1 cellular context compared by ENCODE assay signal in the genomic region with DNA sequence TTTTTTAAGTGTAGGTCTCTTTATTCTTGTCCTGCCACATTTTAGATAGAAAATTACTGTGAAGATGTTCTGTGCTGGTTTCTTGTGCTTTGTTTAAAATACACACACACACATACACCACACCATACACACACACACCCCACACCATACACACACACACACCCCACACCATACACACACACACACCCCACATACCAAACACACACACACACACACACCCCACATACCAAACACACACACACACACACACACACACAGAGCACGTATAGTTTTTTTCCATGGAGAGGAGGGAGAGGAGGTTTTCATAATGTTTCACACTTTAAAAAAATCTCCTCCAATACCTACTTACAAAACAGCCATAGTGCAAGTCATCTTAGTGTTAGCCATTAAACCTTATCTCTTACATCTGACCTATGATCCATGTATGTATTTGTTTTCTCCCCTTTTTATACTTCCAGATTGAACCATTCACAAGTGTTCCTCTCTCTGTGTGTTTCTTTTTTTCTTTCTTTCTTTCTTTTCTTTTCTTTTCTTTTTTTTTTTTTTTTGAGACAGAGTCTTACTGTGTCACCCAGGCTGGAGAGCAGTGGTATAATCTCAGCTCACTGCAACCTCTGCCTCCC.
TF ChIP-seq lines count a peak whose summit lies in the region.

No MANE protein-coding gene starts in this region.

TF ChIP-seq in K562, 482 proteins besides CTCF, POLR2A, EP300 and RAD21 (continued from another document):
- TF ChIP-seq, protein P1, sequence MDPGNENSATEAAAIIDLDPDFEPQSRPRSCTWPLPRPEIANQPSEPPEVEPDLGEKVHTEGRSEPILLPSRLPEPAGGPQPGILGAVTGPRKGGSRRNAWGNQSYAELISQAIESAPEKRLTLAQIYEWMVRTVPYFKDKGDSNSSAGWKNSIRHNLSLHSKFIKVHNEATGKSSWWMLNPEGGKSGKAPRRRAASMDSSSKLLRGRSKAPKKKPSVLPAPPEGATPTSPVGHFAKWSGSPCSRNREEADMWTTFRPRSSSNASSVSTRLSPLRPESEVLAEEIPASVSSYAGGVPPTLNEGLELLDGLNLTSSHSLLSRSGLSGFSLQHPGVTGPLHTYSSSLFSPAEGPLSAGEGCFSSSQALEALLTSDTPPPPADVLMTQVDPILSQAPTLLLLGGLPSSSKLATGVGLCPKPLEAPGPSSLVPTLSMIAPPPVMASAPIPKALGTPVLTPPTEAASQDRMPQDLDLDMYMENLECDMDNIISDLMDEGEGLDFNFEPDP (CRISPR knock-in tag; IDR thresholded peaks at IDR 0.05), result no peak
- TF ChIP-seq, protein P2, sequence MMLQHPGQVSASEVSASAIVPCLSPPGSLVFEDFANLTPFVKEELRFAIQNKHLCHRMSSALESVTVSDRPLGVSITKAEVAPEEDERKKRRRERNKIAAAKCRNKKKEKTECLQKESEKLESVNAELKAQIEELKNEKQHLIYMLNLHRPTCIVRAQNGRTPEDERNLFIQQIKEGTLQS (IDR thresholded peaks at IDR 0.05), result no peak
- TF ChIP-seq, protein P2 (CRISPR knock-in tag; conservative IDR thresholded peaks at IDR 0.05), result no peak
- TF ChIP-seq WHSC1 (IDR thresholded peaks at IDR 0.05; ENCODE audit: low read length), result no peak
- peak; percentile 70 for TF ChIP-seq ARID1B (IDR thresholded peaks at IDR 0.05)
- 0 out of 2 replicates have a peak, but pooled peaks have one; percentile 5 for TF ChIP-seq JUND (IDR thresholded peaks at IDR 0.05; ENCODE audit: borderline replicate concordance, low read depth, low read length)
- TF ChIP-seq JUND (tag; IDR thresholded peaks at IDR 0.05; ENCODE audit: borderline replicate concordance, low read depth, low read length), result no peak
- TF ChIP-seq, protein P3, sequence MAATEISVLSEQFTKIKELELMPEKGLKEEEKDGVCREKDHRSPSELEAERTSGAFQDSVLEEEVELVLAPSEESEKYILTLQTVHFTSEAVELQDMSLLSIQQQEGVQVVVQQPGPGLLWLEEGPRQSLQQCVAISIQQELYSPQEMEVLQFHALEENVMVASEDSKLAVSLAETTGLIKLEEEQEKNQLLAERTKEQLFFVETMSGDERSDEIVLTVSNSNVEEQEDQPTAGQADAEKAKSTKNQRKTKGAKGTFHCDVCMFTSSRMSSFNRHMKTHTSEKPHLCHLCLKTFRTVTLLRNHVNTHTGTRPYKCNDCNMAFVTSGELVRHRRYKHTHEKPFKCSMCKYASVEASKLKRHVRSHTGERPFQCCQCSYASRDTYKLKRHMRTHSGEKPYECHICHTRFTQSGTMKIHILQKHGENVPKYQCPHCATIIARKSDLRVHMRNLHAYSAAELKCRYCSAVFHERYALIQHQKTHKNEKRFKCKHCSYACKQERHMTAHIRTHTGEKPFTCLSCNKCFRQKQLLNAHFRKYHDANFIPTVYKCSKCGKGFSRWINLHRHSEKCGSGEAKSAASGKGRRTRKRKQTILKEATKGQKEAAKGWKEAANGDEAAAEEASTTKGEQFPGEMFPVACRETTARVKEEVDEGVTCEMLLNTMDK (IDR thresholded peaks at IDR 0.05; ENCODE audit: borderline replicate concordance, insufficient read depth, low read depth, low read length, poor library complexity, severe bottlenecking), result no peak
- 0 out of 2 replicates have a peak, but pooled peaks have one; percentile 25 for TF ChIP-seq OTX1 (CRISPR knock-in tag; IDR thresholded peaks at IDR 0.05)
- peak in 1 of 2 experiments; percentile 37; a peak in 1 of 4 replicates for TF ChIP-seq RCOR1 (IDR thresholded peaks at IDR 0.05; ENCODE audit: borderline replicate concordance in 1 of 2, low read depth in 2 of 2, low read length in 2 of 2)
- no peak for TF ChIP-seq TCF3 (CRISPR knock-in tag; IDR thresholded peaks at IDR 0.05)
- TF ChIP-seq, protein P4, sequence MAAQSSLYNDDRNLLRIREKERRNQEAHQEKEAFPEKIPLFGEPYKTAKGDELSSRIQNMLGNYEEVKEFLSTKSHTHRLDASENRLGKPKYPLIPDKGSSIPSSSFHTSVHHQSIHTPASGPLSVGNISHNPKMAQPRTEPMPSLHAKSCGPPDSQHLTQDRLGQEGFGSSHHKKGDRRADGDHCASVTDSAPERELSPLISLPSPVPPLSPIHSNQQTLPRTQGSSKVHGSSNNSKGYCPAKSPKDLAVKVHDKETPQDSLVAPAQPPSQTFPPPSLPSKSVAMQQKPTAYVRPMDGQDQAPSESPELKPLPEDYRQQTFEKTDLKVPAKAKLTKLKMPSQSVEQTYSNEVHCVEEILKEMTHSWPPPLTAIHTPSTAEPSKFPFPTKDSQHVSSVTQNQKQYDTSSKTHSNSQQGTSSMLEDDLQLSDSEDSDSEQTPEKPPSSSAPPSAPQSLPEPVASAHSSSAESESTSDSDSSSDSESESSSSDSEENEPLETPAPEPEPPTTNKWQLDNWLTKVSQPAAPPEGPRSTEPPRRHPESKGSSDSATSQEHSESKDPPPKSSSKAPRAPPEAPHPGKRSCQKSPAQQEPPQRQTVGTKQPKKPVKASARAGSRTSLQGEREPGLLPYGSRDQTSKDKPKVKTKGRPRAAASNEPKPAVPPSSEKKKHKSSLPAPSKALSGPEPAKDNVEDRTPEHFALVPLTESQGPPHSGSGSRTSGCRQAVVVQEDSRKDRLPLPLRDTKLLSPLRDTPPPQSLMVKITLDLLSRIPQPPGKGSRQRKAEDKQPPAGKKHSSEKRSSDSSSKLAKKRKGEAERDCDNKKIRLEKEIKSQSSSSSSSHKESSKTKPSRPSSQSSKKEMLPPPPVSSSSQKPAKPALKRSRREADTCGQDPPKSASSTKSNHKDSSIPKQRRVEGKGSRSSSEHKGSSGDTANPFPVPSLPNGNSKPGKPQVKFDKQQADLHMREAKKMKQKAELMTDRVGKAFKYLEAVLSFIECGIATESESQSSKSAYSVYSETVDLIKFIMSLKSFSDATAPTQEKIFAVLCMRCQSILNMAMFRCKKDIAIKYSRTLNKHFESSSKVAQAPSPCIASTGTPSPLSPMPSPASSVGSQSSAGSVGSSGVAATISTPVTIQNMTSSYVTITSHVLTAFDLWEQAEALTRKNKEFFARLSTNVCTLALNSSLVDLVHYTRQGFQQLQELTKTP (IDR thresholded peaks at IDR 0.05; ENCODE audit: low read depth in 1 of 2, partially characterized antibody in 2 of 2), result peak in 1 of 2 experiments; percentile 26
- peak; percentile 36; the same call in 1 of the 2 replicates for TF ChIP-seq TOE1 (IDR thresholded peaks at IDR 0.05; ENCODE audit: borderline replicate concordance)
- TF ChIP-seq TOE1 (CRISPR knock-in tag; IDR thresholded peaks at IDR 0.05; ENCODE audit: borderline replicate concordance, low read depth), result no peak
- TF ChIP-seq FOXK2 (conservative IDR thresholded peaks at IDR 0.05 in 1 of 2, IDR thresholded peaks at IDR 0.05 in 1 of 2; ENCODE audit: low read depth in 2 of 2), result peak in 1 of 2 experiments; percentile 12; a peak in 1 of 4 replicates
- TF ChIP-seq ZNF134 (CRISPR knock-in tag; conservative IDR thresholded peaks at IDR 0.05), result no peak
- TF ChIP-seq MAFK (IDR thresholded peaks at IDR 0.05; ENCODE audit: low read length), result peak; percentile 33; the same call in 1 of the 2 replicates
- no peak for TF ChIP-seq ZNF584 (CRISPR knock-in tag; IDR thresholded peaks at IDR 0.05; ENCODE audit: low read depth)
- TF ChIP-seq POLR3A (IDR thresholded peaks at IDR 0.05; ENCODE audit: borderline replicate concordance, extremely low read depth, insufficient read depth, insufficient read length), result no peak
- TF ChIP-seq SAP30 (IDR thresholded peaks at IDR 0.05; ENCODE audit: borderline replicate concordance, insufficient read depth, low read depth, low read length, poor library complexity, severe bottlenecking), result no peak
- TF ChIP-seq, protein P5, sequence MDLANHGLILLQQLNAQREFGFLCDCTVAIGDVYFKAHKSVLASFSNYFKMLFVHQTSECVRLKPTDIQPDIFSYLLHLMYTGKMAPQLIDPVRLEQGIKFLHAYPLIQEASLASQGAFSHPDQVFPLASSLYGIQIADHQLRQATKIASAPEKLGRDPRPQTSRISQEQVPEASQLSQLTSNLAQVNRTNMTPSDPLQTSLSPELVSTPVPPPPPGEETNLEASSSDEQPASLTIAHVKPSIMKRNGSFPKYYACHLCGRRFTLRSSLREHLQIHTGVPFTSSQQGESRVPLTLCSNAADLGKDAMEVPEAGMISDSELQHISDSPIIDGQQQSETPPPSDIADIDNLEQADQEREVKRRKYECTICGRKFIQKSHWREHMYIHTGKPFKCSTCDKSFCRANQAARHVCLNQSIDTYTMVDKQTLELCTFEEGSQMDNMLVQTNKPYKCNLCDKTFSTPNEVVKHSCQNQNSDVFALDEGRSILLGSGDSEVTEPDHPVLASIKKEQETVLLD (IDR thresholded peaks at IDR 0.05), result peak; percentile 40; the same call in 1 of the 2 replicates
- no peak for TF ChIP-seq CREBBP (IDR thresholded peaks at IDR 0.05; ENCODE audit: low read depth, low read length)
- peak; percentile 40; the same call in 1 of the 2 replicates for TF ChIP-seq SMARCA5 (IDR thresholded peaks at IDR 0.05)
- peak; percentile 42; the same call in 1 of the 2 replicates for TF ChIP-seq HDAC2 (IDR thresholded peaks at IDR 0.05)
- no peak for TF ChIP-seq HOXB6 (CRISPR knock-in tag; IDR thresholded peaks at IDR 0.05; ENCODE audit: borderline replicate concordance)
- no peak for TF ChIP-seq TBL1XR1 (IDR thresholded peaks at IDR 0.05; ENCODE audit: low read length in 2 of 2)
- no peak for TF ChIP-seq ZNF41 (CRISPR knock-in tag; conservative IDR thresholded peaks at IDR 0.05)
- TF ChIP-seq LEF1 (IDR thresholded peaks at IDR 0.05), result 0 out of 2 replicates have a peak, but pooled peaks have one; percentile 24
- no peak for TF ChIP-seq MEIS2 (IDR thresholded peaks at IDR 0.05; ENCODE audit: partially characterized antibody)
- no peak for TF ChIP-seq BCL6 (CRISPR knock-in tag; IDR thresholded peaks at IDR 0.05)
- peak; percentile 84 for TF ChIP-seq NFE2 (IDR thresholded peaks at IDR 0.05; ENCODE audit: low read depth)
- TF ChIP-seq TGIF2 (CRISPR knock-in tag; IDR thresholded peaks at IDR 0.05), result no peak
- TF ChIP-seq, protein P6, sequence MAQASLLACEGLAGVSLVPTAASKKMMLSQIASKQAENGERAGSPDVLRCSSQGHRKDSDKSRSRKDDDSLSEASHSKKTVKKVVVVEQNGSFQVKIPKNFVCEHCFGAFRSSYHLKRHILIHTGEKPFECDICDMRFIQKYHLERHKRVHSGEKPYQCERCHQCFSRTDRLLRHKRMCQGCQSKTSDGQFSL (CRISPR knock-in tag; IDR thresholded peaks at IDR 0.05), result no peak
- TF ChIP-seq, protein P6 (tag; IDR thresholded peaks at IDR 0.05), result no peak
- no peak for TF ChIP-seq PTTG1 (tag; IDR thresholded peaks at IDR 0.05; ENCODE audit: low read depth)
- peak; percentile 66 for TF ChIP-seq SMARCB1 (IDR thresholded peaks at IDR 0.05; ENCODE audit: insufficient read length, low read depth)
- TF ChIP-seq MYBL2 (IDR thresholded peaks at IDR 0.05; ENCODE audit: low read depth), result no peak
- TF ChIP-seq MYBL2 (CRISPR knock-in tag; IDR thresholded peaks at IDR 0.05; ENCODE audit: borderline replicate concordance), result no peak
- TF ChIP-seq, protein P7, sequence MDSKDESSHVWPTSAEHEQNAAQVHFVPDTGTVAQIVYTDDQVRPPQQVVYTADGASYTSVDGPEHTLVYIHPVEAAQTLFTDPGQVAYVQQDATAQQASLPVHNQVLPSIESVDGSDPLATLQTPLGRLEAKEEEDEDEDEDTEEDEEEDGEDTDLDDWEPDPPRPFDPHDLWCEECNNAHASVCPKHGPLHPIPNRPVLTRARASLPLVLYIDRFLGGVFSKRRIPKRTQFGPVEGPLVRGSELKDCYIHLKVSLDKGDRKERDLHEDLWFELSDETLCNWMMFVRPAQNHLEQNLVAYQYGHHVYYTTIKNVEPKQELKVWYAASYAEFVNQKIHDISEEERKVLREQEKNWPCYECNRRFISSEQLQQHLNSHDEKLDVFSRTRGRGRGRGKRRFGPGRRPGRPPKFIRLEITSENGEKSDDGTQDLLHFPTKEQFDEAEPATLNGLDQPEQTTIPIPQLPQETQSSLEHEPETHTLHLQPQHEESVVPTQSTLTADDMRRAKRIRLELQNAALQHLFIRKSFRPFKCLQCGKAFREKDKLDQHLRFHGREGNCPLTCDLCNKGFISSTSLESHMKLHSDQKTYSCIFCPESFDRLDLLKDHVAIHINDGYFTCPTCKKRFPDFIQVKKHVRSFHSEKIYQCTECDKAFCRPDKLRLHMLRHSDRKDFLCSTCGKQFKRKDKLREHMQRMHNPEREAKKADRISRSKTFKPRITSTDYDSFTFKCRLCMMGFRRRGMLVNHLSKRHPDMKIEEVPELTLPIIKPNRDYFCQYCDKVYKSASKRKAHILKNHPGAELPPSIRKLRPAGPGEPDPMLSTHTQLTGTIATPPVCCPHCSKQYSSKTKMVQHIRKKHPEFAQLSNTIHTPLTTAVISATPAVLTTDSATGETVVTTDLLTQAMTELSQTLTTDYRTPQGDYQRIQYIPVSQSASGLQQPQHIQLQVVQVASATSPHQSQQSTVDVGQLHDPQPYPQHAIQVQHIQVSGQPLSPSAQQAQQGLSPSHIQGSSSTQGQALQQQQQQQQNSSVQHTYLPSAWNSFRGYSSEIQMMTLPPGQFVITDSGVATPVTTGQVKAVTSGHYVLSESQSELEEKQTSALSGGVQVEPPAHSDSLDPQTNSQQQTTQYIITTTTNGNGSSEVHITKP (IDR thresholded peaks at IDR 0.05; ENCODE audit: partially characterized antibody), result peak; percentile 58
- no peak for TF ChIP-seq KLF10 (CRISPR knock-in tag; IDR thresholded peaks at IDR 0.05)
